Comparison of ENCODE assay signal across 24 cellular contexts in the genomic region with DNA sequence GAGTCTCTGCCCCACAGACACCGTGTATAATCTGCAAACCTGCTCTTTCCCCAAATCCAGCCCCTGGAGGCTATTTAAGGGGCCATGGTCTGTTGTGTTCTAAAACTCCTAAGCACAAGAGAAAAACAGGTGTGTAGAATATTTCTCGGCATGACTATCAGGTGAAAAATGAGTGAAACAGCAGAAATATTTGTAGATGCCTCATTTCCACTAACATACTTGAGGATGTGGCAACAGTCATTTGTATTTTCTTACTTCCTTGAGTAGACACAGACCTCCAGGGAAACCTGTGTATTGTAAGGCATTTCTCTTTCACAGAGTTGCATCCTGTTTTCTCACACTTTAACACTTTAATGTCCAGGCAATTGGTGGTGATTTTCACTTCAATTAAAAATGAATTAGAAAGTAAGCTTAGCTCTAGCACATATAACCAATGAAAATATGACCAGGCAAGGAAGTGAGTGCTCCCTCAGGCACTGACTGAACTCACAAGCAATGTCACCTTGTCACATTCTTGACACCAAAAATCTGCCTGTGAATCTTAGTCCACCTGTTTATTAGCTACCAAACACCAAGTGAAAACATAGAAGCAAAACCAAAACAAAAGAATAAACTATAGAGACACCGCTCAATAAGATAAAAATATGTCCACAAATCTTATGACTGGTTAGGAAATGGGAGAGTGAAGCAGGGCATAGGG.
"Had no signal": no experiment of that assay in that cellular context is flagged by ENCODE, and none has a peak within 500 bp of the region (broad histone marks: within the 10 kb centered on the region; RNA-seq: fewer than 3 reads in every experiment).

No MANE protein-coding gene starts in this region.

- ATAC-seq: activated CD4-positive, alpha-beta T cell treated with anti-CD3 and anti-CD28 coated beads for 36 hours; left lobe of liver; natural killer cell; pancreas; right lobe of liver; WTC11 had no signal

- H3K4me1 ChIP-seq: pancreas, right lobe of liver, thyroid gland had no signal

- H3K4me1 Mint-ChIP-seq: activated CD4-positive, alpha-beta T cell treated with anti-CD3 and anti-CD28 coated beads for 36 hours; activated naive CD4-positive, alpha-beta T cell treated with anti-CD3 and anti-CD28 coated beads, Interleukin-2, amount 10 ng/mL, durations not matched to agents 7 days and 5 days; natural killer cell had no signal

- H3K36me3 ChIP-seq: cardiac muscle cell, pancreas, right lobe of liver, thyroid gland had no signal

- H3K4me3 Mint-ChIP-seq: activated CD4-positive, alpha-beta T cell treated with anti-CD3 and anti-CD28 coated beads for 36 hours; activated naive CD4-positive, alpha-beta T cell treated with anti-CD3 and anti-CD28 coated beads, Interleukin-2, amount 10 ng/mL, durations not matched to agents 7 days and 5 days; dendritic cell treated with granulocyte-macrophage colony-stimulating factor and Interleukin-4, amounts not matched to agents 40 ng/mL and 50 ng/mL, for 4 days; natural killer cell; stimulated activated naive CD8-positive, alpha-beta T cell treated with anti-CD3 and anti-CD28 coated beads, Interleukin-15, Interleukin-2, amounts not matched to agents 100 ng/mL and 50 ng/mL, for 24 hours; WTC11 had no signal

- DNase-seq: activated CD4-positive, alpha-beta T cell treated with anti-CD3 and anti-CD28 coated beads for 36 hours; activated CD4-positive, alpha-beta T cell treated with anti-CD3 and anti-CD28 coated beads, Interleukin-2, amount 50 U/mL, for 4 hours; activated effector memory CD4-positive, alpha-beta T cell treated with anti-CD3 and anti-CD28 coated beads, Interleukin-2, amount 50 U/mL, for 16 hours; activated naive CD4-positive, alpha-beta T cell treated with anti-CD3 and anti-CD28 coated beads, Interleukin-2, amount 10 ng/mL, durations not matched to agents 7 days and 5 days; amygdala; effector CD4-positive, alpha-beta T cell; erythroblast; foreskin fibroblast; kidney; midbrain; natural killer cell; pancreas; right lobe of liver; stimulated activated CD4-positive, alpha-beta T cell treated with anti-CD3 and anti-CD28 coated beads, Interleukin-1b, Interleukin-23, amount 100 ng/mL, for 48 hours; substantia nigra; T-helper 1 cell; thyroid gland had no signal

- H3K36me3 Mint-ChIP-seq: activated naive CD4-positive, alpha-beta T cell treated with anti-CD3 and anti-CD28 coated beads, Interleukin-2, amount 10 ng/mL, durations not matched to agents 7 days and 5 days; natural killer cell; WTC11 had no signal

- H3K4me3 ChIP-seq: cardiac muscle cell, lung, pancreas, right lobe of liver, skin epidermis, thyroid gland had no signal

- H3K27me3 ChIP-seq: cardiac muscle cell, pancreas, right lobe of liver, thyroid gland had no signal

- H3K9me3 ChIP-seq: pancreas, right lobe of liver, thyroid gland had no signal

- H3K27ac Mint-ChIP-seq: activated CD4-positive, alpha-beta T cell treated with anti-CD3 and anti-CD28 coated beads for 36 hours; activated naive CD4-positive, alpha-beta T cell treated with anti-CD3 and anti-CD28 coated beads, Interleukin-2, amount 10 ng/mL, durations not matched to agents 7 days and 5 days; dendritic cell treated with granulocyte-macrophage colony-stimulating factor and Interleukin-4, amounts not matched to agents 40 ng/mL and 50 ng/mL, for 4 days; natural killer cell; stimulated activated naive CD8-positive, alpha-beta T cell treated with anti-CD3 and anti-CD28 coated beads, Interleukin-15, Interleukin-2, amounts not matched to agents 100 ng/mL and 50 ng/mL, for 24 hours; WTC11 had no signal

- H3K9me3 Mint-ChIP-seq: activated naive CD4-positive, alpha-beta T cell treated with anti-CD3 and anti-CD28 coated beads, Interleukin-2, amount 10 ng/mL, durations not matched to agents 7 days and 5 days; dendritic cell treated with granulocyte-macrophage colony-stimulating factor and Interleukin-4, amounts not matched to agents 40 ng/mL and 50 ng/mL, for 4 days; natural killer cell; stimulated activated naive CD8-positive, alpha-beta T cell treated with anti-CD3 and anti-CD28 coated beads, Interleukin-15, Interleukin-2, amounts not matched to agents 100 ng/mL and 50 ng/mL, for 24 hours; WTC11 had no signal

- H3K27ac ChIP-seq: cardiac muscle cell, pancreas, right lobe of liver, skin epidermis, thyroid gland had no signal
